Comparison of ENCODE assay signal across 11 cellular contexts in genomic region chr6:139587469-139587868, GRCh38.
DNase-seq lines count a peak whose midpoint lies in the region; TF ChIP-seq lines count a peak whose summit lies in the region.
"Had no signal": no experiment of that assay in that cellular context is flagged by ENCODE, and none has a peak within 500 bp of the region (broad histone marks: within the 10 kb centered on the region; RNA-seq: fewer than 3 reads in every experiment).

No MANE protein-coding gene starts in this region.

- peaks cover 67% of the 10 kb centered on the region for H3K4me1 ChIP-seq in parathyroid adenoma

- TF ChIP-seq CTCF in C4-2B (conservative IDR thresholded peaks at IDR 0.05) (no peak), epithelial cell of proximal tubule (conservative IDR thresholded peaks at IDR 0.05; ENCODE audit: low read depth, low read length) (no peak), parathyroid adenoma (IDR thresholded peaks at IDR 0.05) (no peak)

- H3K36me3 ChIP-seq in parathyroid adenoma (ENCODE audit: control insufficient read depth, insufficient read depth, low read length), result no peaks in the 10 kb centered on the region
- H3K36me3 ChIP-seq: thoracic aorta had no signal

- no peaks in the 10 kb centered on the region for H3K9me3 ChIP-seq in parathyroid adenoma (ENCODE audit: control insufficient read depth, low read length)
- H3K9me3 ChIP-seq: thoracic aorta had no signal

- H3K4me2 ChIP-seq in parathyroid adenoma (ENCODE audit: low read length), result peak overlapping the region; percentile 66

- no peaks in the 10 kb centered on the region for H3K27me3 ChIP-seq in parathyroid adenoma (ENCODE audit: control insufficient read depth, insufficient read depth, low read length)

- no peak overlapping the region for H2AFZ ChIP-seq in parathyroid adenoma

- H3K9ac ChIP-seq in parathyroid adenoma, result no peak overlapping the region

- H3K27ac ChIP-seq in C4-2B (peak overlapping the region; percentile 57), parathyroid adenoma (peak overlapping the region; percentile 93), caudate nucleus (ENCODE audit: low read depth, low read length) (no peak overlapping the region)
- H3K27ac ChIP-seq: thoracic aorta had no signal

- no peak overlapping the region for H3K4me3 ChIP-seq in epithelial cell of proximal tubule (ENCODE audit: low read depth, low read length)
- peak overlapping the region; percentile 37 for H3K4me3 ChIP-seq in parathyroid adenoma (ENCODE audit: low read depth, low read length)
- H3K4me3 ChIP-seq: thoracic aorta had no signal

- DNase-seq in NCI-H69 (lab: John Stamatoyannopoulos, UW) (peak; percentile 56), epithelial cell of proximal tubule (ENCODE audit: low read depth) (peak; percentile 93), caudate nucleus (lab: John Stamatoyannopoulos, UW) (no peak), NOMO-1 treated with DMSO at 0.1 percent for 48 hours (lab: John Stamatoyannopoulos, UW; ENCODE audit: unreplicated experiment) (no peak)
- no peak for DNase-seq in activated CD4-positive, alpha-beta T cell treated with anti-CD3 and anti-CD28 coated beads, Interleukin-2, amount 50 U/mL, for 1 hour
- DNase-seq in activated CD4-positive, alpha-beta T cell treated with anti-CD3 and anti-CD28 coated beads, Interleukin-2, amount 50 U/mL, for 4 hours, result no peak
- DNase-seq: activated CD4-positive, alpha-beta T cell treated with anti-CD3 and anti-CD28 coated beads for 36 hours; central memory CD4-positive, alpha-beta T cell had no signal

- H3K79me2 ChIP-seq in parathyroid adenoma, result no peaks in the 10 kb centered on the region

Comparison
In these comparisons a context has a peak if more than half of its experiments do, and no peak if none do; other contexts are left out.
1. DNase-seq: peak in NCI-H69 (single experiment) and epithelial cell of proximal tubule (single experiment); none in caudate nucleus (0 of 61), NOMO-1 treated with DMSO at 0.1 percent for 48 hours (single experiment), activated CD4-positive, alpha-beta T cell treated with anti-CD3 and anti-CD28 coated beads, Interleukin-2, amount 50 U/mL, for 1 hour (single experiment) and activated CD4-positive, alpha-beta T cell treated with anti-CD3 and anti-CD28 coated beads, Interleukin-2, amount 50 U/mL, for 4 hours (0 of 2).